1 cellular context compared by ENCODE assay signal in the genomic region with DNA sequence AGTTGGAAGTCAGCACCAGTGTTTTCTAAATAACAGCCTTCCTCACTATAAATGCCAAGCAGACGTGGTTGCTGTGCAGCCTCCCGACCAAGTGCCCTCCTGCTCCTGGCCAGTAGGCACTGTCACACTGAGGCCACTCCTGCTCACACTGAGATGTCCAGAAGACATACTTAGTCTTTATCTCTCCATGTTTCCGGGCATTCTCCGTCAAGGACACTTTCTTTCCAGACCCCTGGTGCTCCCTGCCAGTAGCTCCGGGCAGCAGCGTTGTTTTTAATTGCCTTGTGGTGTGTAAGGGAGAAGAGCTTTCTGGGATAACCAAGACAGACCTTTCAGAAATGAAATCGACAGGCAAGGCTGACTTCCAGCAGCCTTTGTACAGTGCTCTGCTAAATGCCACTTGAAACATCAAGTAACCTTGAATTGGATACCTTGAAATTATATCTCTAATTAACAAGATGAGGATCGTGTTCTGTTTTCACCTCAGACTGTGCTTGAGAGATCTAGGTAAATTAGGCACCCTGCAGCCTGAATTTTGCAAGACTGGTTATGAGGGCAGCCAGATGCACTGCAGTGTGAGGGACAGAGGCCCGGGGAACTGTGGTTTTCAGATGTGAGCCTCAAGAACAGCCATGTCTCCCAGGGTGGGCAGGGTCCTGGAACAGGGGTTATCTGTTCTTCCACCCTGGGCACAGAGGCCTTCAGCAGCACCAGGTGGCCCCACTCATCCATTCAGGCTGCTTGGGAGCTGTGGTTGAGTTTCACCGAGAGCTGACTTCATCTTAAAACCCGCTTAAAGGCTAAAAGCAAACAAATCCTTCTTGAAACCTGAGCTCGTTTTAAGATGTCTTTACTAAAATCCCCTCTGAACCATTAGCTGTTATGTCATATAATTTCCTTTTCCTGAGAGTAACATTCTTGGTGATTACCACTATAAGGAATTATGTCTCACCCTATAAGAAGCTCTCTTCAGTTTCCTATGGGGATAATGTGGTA.
TF ChIP-seq lines count a peak whose summit lies in the region.

No MANE protein-coding gene starts in this region.

TF ChIP-seq in H1, 55 proteins besides CTCF, POLR2A, EP300 and RAD21:
- TF ChIP-seq, protein P1, sequence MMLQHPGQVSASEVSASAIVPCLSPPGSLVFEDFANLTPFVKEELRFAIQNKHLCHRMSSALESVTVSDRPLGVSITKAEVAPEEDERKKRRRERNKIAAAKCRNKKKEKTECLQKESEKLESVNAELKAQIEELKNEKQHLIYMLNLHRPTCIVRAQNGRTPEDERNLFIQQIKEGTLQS (IDR thresholded peaks at IDR 0.05; ENCODE audit: insufficient read depth, low read depth, low read length) = no peak
- TF ChIP-seq CTBP2 (IDR thresholded peaks at IDR 0.05; ENCODE audit: borderline replicate concordance, insufficient read depth, insufficient read length, low read length) = no peak
- no peak for TF ChIP-seq YY1 (IDR thresholded peaks at IDR 0.05; ENCODE audit: low read depth, low read length)
- TF ChIP-seq, protein P2, sequence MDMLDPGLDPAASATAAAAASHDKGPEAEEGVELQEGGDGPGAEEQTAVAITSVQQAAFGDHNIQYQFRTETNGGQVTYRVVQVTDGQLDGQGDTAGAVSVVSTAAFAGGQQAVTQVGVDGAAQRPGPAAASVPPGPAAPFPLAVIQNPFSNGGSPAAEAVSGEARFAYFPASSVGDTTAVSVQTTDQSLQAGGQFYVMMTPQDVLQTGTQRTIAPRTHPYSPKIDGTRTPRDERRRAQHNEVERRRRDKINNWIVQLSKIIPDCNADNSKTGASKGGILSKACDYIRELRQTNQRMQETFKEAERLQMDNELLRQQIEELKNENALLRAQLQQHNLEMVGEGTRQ (IDR thresholded peaks at IDR 0.05; ENCODE audit: low read length) = no peak
- no peak for TF ChIP-seq HDAC6 (IDR thresholded peaks at IDR 0.05; ENCODE audit: low read depth, low read length)
- no peak for TF ChIP-seq ASH2L (IDR thresholded peaks at IDR 0.05; ENCODE audit: low read length)
- TF ChIP-seq CREB1 (IDR thresholded peaks at IDR 0.05) = no peak
- no peak for TF ChIP-seq KDM4A (IDR thresholded peaks at IDR 0.05; ENCODE audit: low read depth, low read length, severe bottlenecking)
- TF ChIP-seq RNF2 (IDR thresholded peaks at IDR 0.05; ENCODE audit: borderline replicate concordance, low read depth, low read length, missing control alignments, poor library complexity, severe bottlenecking) = no peak
- no peak for TF ChIP-seq E2F6 (IDR thresholded peaks at IDR 0.05)
- no peak for TF ChIP-seq SP1 (IDR thresholded peaks at IDR 0.05; ENCODE audit: low read depth, low read length)
- no peak for TF ChIP-seq BRCA1 (IDR thresholded peaks at IDR 0.05; ENCODE audit: low read depth, low read length)
- no peak for TF ChIP-seq TAF7 (optimal IDR thresholded peaks at IDR 0.05; ENCODE audit: borderline replicate concordance, low read depth, low read length)
- no peak for TF ChIP-seq ZNF274 (IDR thresholded peaks at IDR 0.05; ENCODE audit: borderline replicate concordance, extremely low read depth, low read length)
